ENCODE assay signal across 9 cellular contexts in the genomic region with DNA sequence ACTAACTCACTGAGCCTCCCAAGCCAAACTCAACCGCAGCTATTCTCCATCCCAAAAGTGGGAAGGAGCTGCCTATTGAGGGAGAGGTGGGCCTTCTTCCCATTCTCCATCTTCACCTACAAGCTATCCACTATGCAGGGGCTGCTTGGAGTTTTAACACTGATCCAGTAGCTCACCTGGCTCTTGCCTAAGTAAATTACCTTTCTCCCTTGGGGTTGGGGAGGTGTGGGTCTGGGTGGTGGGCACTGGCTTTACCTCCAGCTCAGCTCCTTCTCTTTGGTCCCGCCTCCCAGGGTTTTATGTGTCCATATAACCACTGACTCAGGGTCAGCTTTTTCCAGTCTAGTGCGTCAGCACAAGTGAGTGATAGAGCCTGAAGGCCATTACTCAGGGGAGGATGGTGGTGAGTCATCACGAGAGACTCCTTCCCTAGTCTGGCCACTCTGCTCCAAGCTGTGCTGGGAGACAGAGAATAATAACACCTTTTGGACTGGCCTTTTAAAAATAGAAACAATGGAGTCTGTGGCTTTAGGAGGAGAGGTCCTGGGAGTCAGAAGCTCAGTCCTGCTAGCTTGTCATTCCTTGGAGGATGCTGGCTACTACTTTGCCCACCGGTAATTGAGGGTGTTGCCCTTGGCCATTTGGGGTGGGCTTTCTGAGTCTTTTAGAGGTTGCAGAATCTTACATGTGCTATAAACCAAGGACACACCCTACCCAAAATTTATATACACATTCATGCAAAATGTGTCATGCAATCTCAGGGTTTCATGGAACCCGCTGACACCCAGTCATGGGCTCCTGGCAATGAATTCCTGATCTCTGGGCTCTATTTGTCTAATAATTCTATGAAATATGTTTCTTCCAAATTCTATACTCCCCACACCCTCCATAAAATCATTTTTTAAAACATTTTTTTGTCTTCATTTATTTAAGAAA. TPM values are rescaled to one million over a fixed set of nuclear protein-coding genes. Genes with fewer than 3 reads are reported as not detected.
DNase-seq lines count a peak whose midpoint lies in the region; ATAC-seq, FAIRE-seq and TF ChIP-seq lines count a peak whose summit lies in the region.
"Had no signal": no experiment of that assay in that cellular context is flagged by ENCODE, and none has a peak within 500 bp of the region (broad histone marks: within the 10 kb centered on the region; RNA-seq: fewer than 3 reads in every experiment).

No MANE protein-coding gene starts in this region.

- FAIRE-seq in A549 (lab: Jason Lieb, UNC) (peak; percentile 68), HepG2 (lab: Jason Lieb, UNC) (no peak)

- TF ChIP-seq POLR2A in A549 (IDR thresholded peaks at IDR 0.05; ENCODE audit: low read length), result no peak
- TF ChIP-seq POLR2A in HepG2 (IDR thresholded peaks at IDR 0.05; ENCODE audit: insufficient read depth in 1 of 2, low read depth in 2 of 2, low read length in 2 of 2), result no peak

- peaks cover 0 to 1% of the 10 kb centered on the region in 2 experiments; a peak in 1 of 5 replicates for H3K27me3 ChIP-seq in HepG2 (ENCODE audit: control insufficient read depth in 1 of 2, insufficient read depth in 2 of 2, low read length in 2 of 2)

- TF ChIP-seq EP300 in A549 (IDR thresholded peaks at IDR 0.05) (peak; percentile 26 to 49; a peak in 1 of 5 replicates), HepG2 (IDR thresholded peaks at IDR 0.05; ENCODE audit: low read depth in 2 of 2, low read length in 2 of 2) (no peak), HepG2 (CRISPR knock-in tag; IDR thresholded peaks at IDR 0.05; ENCODE audit: borderline replicate concordance) (no peak)

- peak; percentile 100 for ATAC-seq in A549
- ATAC-seq in HepG2, result peak; percentile 92
- ATAC-seq in HG02763 (IDR thresholded peaks at IDR 0.05; ENCODE audit: unreplicated experiment), result no peak
- no peak for ATAC-seq in GM18870 (IDR thresholded peaks at IDR 0.05; ENCODE audit: unreplicated experiment)

- H3K27ac ChIP-seq in A549 (peak overlapping the region; percentile 73 to 86), HepG2 (ENCODE audit: extremely low read length, insufficient read depth, low read length) (no peak overlapping the region)

- H3K9ac ChIP-seq in HepG2 (ENCODE audit: insufficient read depth, low read depth, low read length), result no peak overlapping the region

- H2AFZ ChIP-seq in HepG2 (ENCODE audit: low read length), result no peak overlapping the region

- H3K9me3 ChIP-seq in A549 (no peaks in the 10 kb centered on the region), HepG2 (ENCODE audit: low read length) (no peaks in the 10 kb centered on the region)

- peak overlapping the region; percentile 91 for H3K27ac Mint-ChIP-seq in MCF 10A (ENCODE audit: low read depth, unreplicated experiment)

- H3K27me3 Mint-ChIP-seq in MCF 10A (ENCODE audit: insufficient read depth, unreplicated experiment), result peaks cover 8% of the 10 kb centered on the region

- no peaks in the 10 kb centered on the region for H3K36me3 Mint-ChIP-seq in MCF 10A (ENCODE audit: insufficient read depth, unreplicated experiment)

- no peak for TF ChIP-seq CTCF in A549 (IDR thresholded peaks at IDR 0.05)
- no peak for TF ChIP-seq CTCF in MCF 10A (IDR thresholded peaks at IDR 0.05; ENCODE audit: unreplicated experiment)
- TF ChIP-seq CTCF in HepG2 (CRISPR knock-in tag; IDR thresholded peaks at IDR 0.05), result no peak
- no peak for TF ChIP-seq CTCF in GM13976 (IDR thresholded peaks at IDR 0.05; ENCODE audit: borderline replicate concordance, control extremely low read depth, extremely low read depth, insufficient read depth, missing control alignments)

- DNase-seq in A549 (ENCODE audit: low read depth in 1 of 2, low spot score in 1 of 2), result peak; percentile 89 to 97
- peak; percentile 37 for DNase-seq in HuH-7 (ENCODE audit: low spot score)
- DNase-seq in MCF 10A (ENCODE audit: unreplicated experiment), result peak; percentile 97
- peak; percentile 69 for DNase-seq in HepG2 (ENCODE audit: low spot score)
- DNase-seq in activated CD4-positive, alpha-beta T cell treated with anti-CD3 and anti-CD28 coated beads for 1 hour, result no peak
- DNase-seq in GM13976 (ENCODE audit: low spot score), result no peak
- DNase-seq: GDM1 had no signal

- H3K4me1 ChIP-seq in A549, result peaks cover 21% of the 10 kb centered on the region
- H3K4me1 ChIP-seq in HepG2 (ENCODE audit: insufficient read depth, low read length), result no peaks in the 10 kb centered on the region

- H3K4me3 ChIP-seq in A549, result no peak overlapping the region
- H3K4me3 ChIP-seq in HepG2 (replicated peaks in 1 of 3; ENCODE audit: insufficient read depth in 1 of 3, low read depth in 2 of 3, low read length in 3 of 3), result no peak overlapping the region

- POLR2A ChIA-PET in A549 (lab: Yijun Ruan, JAX) (interaction anchor here (0.6 to 3.1 kb wide), 6 partner anchors 12 to 1141 kb away, joined by 3 to 46 read pairs (median 7); partner anchors contain the start of genes ATP6V1G1 and TMEM268), MCF 10A (lab: Yijun Ruan, JAX) (interaction anchor here (0.6 to 2.5 kb wide), 9 partner anchors 9 to 101 kb away, joined by 3 to 28 read pairs (median 3); partner anchors contain the start of gene ATP6V1G1), HepG2 (lab: Yijun Ruan, JAX) (interaction anchor here (1.2 kb wide), 1 partner anchor 35 kb away, joined by 10 read pairs; the partner anchor contains the start of gene ATP6V1G1)

- H3K4me2 ChIP-seq in A549, result peak overlapping the region; percentile 67
- no peak overlapping the region for H3K4me2 ChIP-seq in HepG2 (ENCODE audit: low read depth, low read length)

- H3K4me3 Mint-ChIP-seq in MCF 10A (ENCODE audit: unreplicated experiment), result no peak overlapping the region

- BruUV-seq in MCF 10A (replicated peaks; lab: Mats Ljungman, UMichigan), result TSS peak; percentile 96
- BruUV-seq in HepG2 (replicated peaks; lab: Mats Ljungman, UMichigan), result no TSS peak

- TF ChIP-seq RAD21 in A549 (conservative IDR thresholded peaks at IDR 0.05 in 1 of 2, IDR thresholded peaks at IDR 0.05 in 1 of 2), result no peak
- no peak for TF ChIP-seq RAD21 in HepG2 (CRISPR knock-in tag; IDR thresholded peaks at IDR 0.05)

- in situ Hi-C loops in HepG2 (cut with HindIII; ENCODE audit: extremely low pct_ligation_motif_present, low pct_unique_long_range_greater_than_20kb), result no loop called here
- in situ Hi-C loops in GM13976 (cut with MboI; ENCODE audit: low sequenced_read_pairs, unreplicated experiment), result no loop called here

- no peaks in the 10 kb centered on the region for H3K9me3 Mint-ChIP-seq in MCF 10A (ENCODE audit: unreplicated experiment)

- H3K4me1 Mint-ChIP-seq in MCF 10A (ENCODE audit: insufficient read depth, unreplicated experiment), result peaks cover 18% of the 10 kb centered on the region

- intact Hi-C loops in MCF 10A (cut with micrococcal nuclease), result loop anchor here (1.0 to 2.0 kb wide), 2 partner anchors 35 to 65 kb away; partner anchors contain the start of gene ATP6V1G1
- intact Hi-C loops in HepG2 (cut with micrococcal nuclease; ENCODE audit: unreplicated experiment), result no loop called here

- no peaks in the 10 kb centered on the region for H4K20me1 ChIP-seq in HepG2 (ENCODE audit: insufficient read depth, low read length)

- CTCF ChIA-PET in A549 (lab: Yijun Ruan, JAX) (interaction anchor here (0.8 to 3.3 kb wide), 10 partner anchors 11 to 358 kb away, joined by 3 to 15 read pairs (median 4); no protein-coding TSS in a partner anchor), MCF 10A (lab: Yijun Ruan, JAX) (interaction anchor here (0.8 to 5.1 kb wide), 7 partner anchors 9 to 146 kb away, joined by 3 to 25 read pairs (median 4); no protein-coding TSS in a partner anchor), HepG2 (lab: Yijun Ruan, JAX; ENCODE audit: low intra/inter-chr PET ratio, low total read pairs) (interaction anchor here (0.6 kb wide), 1 partner anchor 58 kb away, joined by 3 read pairs; no protein-coding TSS in a partner anchor)

- H3K36me3 ChIP-seq in HepG2 (replicated peaks in 1 of 2; ENCODE audit: control insufficient read depth in 1 of 2, insufficient read depth in 2 of 2, low read length in 2 of 2), result no peaks in the 10 kb centered on the region

- 27% methylated on average over 6 of the region's 6 CpGs for WGBS in A549 (ENCODE audit: missing lambda C conversion rate)
- 27% methylated on average over 6 of the region's 6 CpGs for WGBS in HepG2 (ENCODE audit: low lambda C conversion rate)

- no peaks in the 10 kb centered on the region for H3K79me2 ChIP-seq in HepG2 (ENCODE audit: insufficient read depth, low read length)

RNA-seq across cellular contexts. Expression of gene ATP6V1G1, which starts 35.6 kb away (rescaled TPM):
- polyA plus RNA-seq in A549 (2011; rRNA removed), result 143 and 168 TPM in 2 replicates
- polyA plus RNA-seq in A549 (2012; cell fraction: cytosol; rRNA removed), result 65.5 and 79.0 TPM in 2 replicates
- 17.6 and 34.1 TPM in 2 replicates for polyA plus RNA-seq in A549 (2012; cell fraction: nucleus; rRNA removed)
- 96.7 to 115 TPM (median 111 TPM) in 3 replicates for polyA plus RNA-seq in A549 (2017; fragmentation: RNase III; extraction: RNeasy Plus Mini Kit Qiagen cat#74134 plus additional on column Dnase treatment)
- 22.3 and 24.8 TPM in 2 replicates for polyA minus RNA-seq in A549 (2011; rRNA and poly(A)+ RNA removed)
- 87.1 and 118 TPM in 2 replicates for total RNA-seq in MCF 10A (2022)
- total RNA-seq in HepG2 (2016; rRNA removed; fragmentation: Illumina TruSeq; extraction: Trizol), result 158 and 215 TPM in 2 replicates
- total RNA-seq in HepG2 (2016; cell fraction: cytosol; rRNA removed; fragmentation: Illumina TruSeq; extraction: Trizol; ENCODE audit: low read depth), result 46.6 and 55.3 TPM in 2 replicates
- 159 and 225 TPM in 2 replicates for total RNA-seq in HepG2 (2016; cell fraction: insoluble cytoplasmic fraction; rRNA removed; fragmentation: Illumina TruSeq; extraction: Trizol)
- 93.6 and 101 TPM in 2 replicates for total RNA-seq in HepG2 (2016; cell fraction: membrane; rRNA removed; fragmentation: Illumina TruSeq; extraction: Trizol)
- 67.3 and 67.5 TPM in 2 replicates for total RNA-seq in HepG2 (2016; cell fraction: nucleus; rRNA removed; fragmentation: Illumina TruSeq; extraction: Trizol)
- polyA plus RNA-seq in HepG2 (2011; rRNA removed), result 85.3 and 108 TPM in 2 replicates
- 86.2 and 105 TPM in 2 replicates for polyA plus RNA-seq in HepG2 (2011; cell fraction: cytosol; rRNA removed)
- polyA plus RNA-seq in HepG2 (2011; cell fraction: nucleus; rRNA removed), result 27.9 and 32.8 TPM in 2 replicates
- polyA plus RNA-seq in HepG2 (2012), result 76.7 and 118 TPM in 2 replicates
- polyA plus RNA-seq in HepG2 (2016; cell fraction: cytosol; fragmentation: Illumina TruSeq; extraction: Trizol; ENCODE audit: low read depth), result 39.8 and 53.2 TPM in 2 replicates
- polyA plus RNA-seq in HepG2 (2016; cell fraction: insoluble cytoplasmic fraction; fragmentation: Illumina TruSeq; extraction: Trizol; ENCODE audit: low read depth), result 253 and 272 TPM in 2 replicates
- 85.8 and 96.0 TPM in 2 replicates for polyA plus RNA-seq in HepG2 (2016; cell fraction: membrane; fragmentation: Illumina TruSeq; extraction: Trizol; ENCODE audit: low read depth)
- 105 and 112 TPM in 2 replicates for polyA plus RNA-seq in HepG2 (2016; cell fraction: nucleus; fragmentation: Illumina TruSeq; extraction: Trizol; ENCODE audit: insufficient read depth, low read depth)
- polyA minus RNA-seq in HepG2 (2011; rRNA and poly(A)+ RNA removed; ENCODE audit: low replicate concordance), result 15.1 and 22.4 TPM in 2 replicates
- 30.9 and 42.0 TPM in 2 replicates for polyA minus RNA-seq in HepG2 (2011; cell fraction: cytosol; rRNA and poly(A)+ RNA removed)
- polyA minus RNA-seq in HepG2 (2011; cell fraction: nucleus; rRNA and poly(A)+ RNA removed), result 35.5 and 40.2 TPM in 2 replicates

RNA-seq across cellular contexts. Expression of gene WHRN, which starts 46.7 kb away (rescaled TPM):
- 1.2 and 1.5 TPM in 2 replicates for polyA plus RNA-seq in A549 (2011; rRNA removed)
- polyA plus RNA-seq in A549 (2012; cell fraction: cytosol; rRNA removed), result 2.1 and 3.1 TPM in 2 replicates
- 12.6 and 13.9 TPM in 2 replicates for polyA plus RNA-seq in A549 (2012; cell fraction: nucleus; rRNA removed)
- polyA plus RNA-seq in A549 (2017; fragmentation: RNase III; extraction: RNeasy Plus Mini Kit Qiagen cat#74134 plus additional on column Dnase treatment), result 2.7 to 3.2 TPM (median 2.9 TPM) in 3 replicates
- 1.3 and 2.1 TPM in 2 replicates for polyA minus RNA-seq in A549 (2011; rRNA and poly(A)+ RNA removed)
- total RNA-seq in MCF 10A (2022), result 9.4 and 12.8 TPM in 2 replicates
- 1.8 and 2.3 TPM in 2 replicates for total RNA-seq in HepG2 (2016; rRNA removed; fragmentation: Illumina TruSeq; extraction: Trizol)
- 0.51 and 0.97 TPM in 2 replicates for total RNA-seq in HepG2 (2016; cell fraction: cytosol; rRNA removed; fragmentation: Illumina TruSeq; extraction: Trizol; ENCODE audit: low read depth)
- total RNA-seq in HepG2 (2016; cell fraction: insoluble cytoplasmic fraction; rRNA removed; fragmentation: Illumina TruSeq; extraction: Trizol), result 1.1 and 2.7 TPM in 2 replicates
- total RNA-seq in HepG2 (2016; cell fraction: membrane; rRNA removed; fragmentation: Illumina TruSeq; extraction: Trizol), result 1.5 and 2.5 TPM in 2 replicates
- total RNA-seq in HepG2 (2016; cell fraction: nucleus; rRNA removed; fragmentation: Illumina TruSeq; extraction: Trizol), result 6.3 and 6.6 TPM in 2 replicates
- 5.3 and 5.8 TPM in 2 replicates for polyA plus RNA-seq in HepG2 (2011; rRNA removed)
- 1.8 and 2.4 TPM in 2 replicates for polyA plus RNA-seq in HepG2 (2011; cell fraction: cytosol; rRNA removed)
- polyA plus RNA-seq in HepG2 (2011; cell fraction: nucleus; rRNA removed), result 43.6 and 56.3 TPM in 2 replicates
- polyA plus RNA-seq in HepG2 (2012), result 4.9 and 5.7 TPM in 2 replicates
- 0.68 and 0.91 TPM in 2 replicates for polyA plus RNA-seq in HepG2 (2016; cell fraction: cytosol; fragmentation: Illumina TruSeq; extraction: Trizol; ENCODE audit: low read depth)
- polyA plus RNA-seq in HepG2 (2016; cell fraction: insoluble cytoplasmic fraction; fragmentation: Illumina TruSeq; extraction: Trizol; ENCODE audit: low read depth), result 2.5 and 3.9 TPM in 2 replicates
- 1.9 and 2.8 TPM in 2 replicates for polyA plus RNA-seq in HepG2 (2016; cell fraction: membrane; fragmentation: Illumina TruSeq; extraction: Trizol; ENCODE audit: low read depth)
- 15.3 TPM in 2 replicates for polyA plus RNA-seq in HepG2 (2016; cell fraction: nucleus; fragmentation: Illumina TruSeq; extraction: Trizol; ENCODE audit: insufficient read depth, low read depth)
- polyA minus RNA-seq in HepG2 (2011; rRNA and poly(A)+ RNA removed; ENCODE audit: low replicate concordance), result 3.2 and 4.6 TPM in 2 replicates
- polyA minus RNA-seq in HepG2 (2011; cell fraction: cytosol; rRNA and poly(A)+ RNA removed), result 1.2 and 2.5 TPM in 2 replicates
- polyA minus RNA-seq in HepG2 (2011; cell fraction: nucleus; rRNA and poly(A)+ RNA removed), result 9.1 and 12.0 TPM in 2 replicates

RNA-seq across cellular contexts. Expression of gene TMEM268, which starts 59.1 kb away (rescaled TPM):
- polyA plus RNA-seq in A549 (2011; rRNA removed) (29.9 and 32.1 TPM in 2 replicates), A549 (2017; fragmentation: RNase III; extraction: RNeasy Plus Mini Kit Qiagen cat#74134 plus additional on column Dnase treatment) (8.4 to 9.5 TPM (median 9.0 TPM) in 3 replicates), HepG2 (2011; rRNA removed) (7.8 and 9.0 TPM in 2 replicates)
- 8.3 and 11.4 TPM in 2 replicates for polyA plus RNA-seq in A549 (2012; cell fraction: cytosol; rRNA removed)
- 6.9 and 9.0 TPM in 2 replicates for polyA plus RNA-seq in A549 (2012; cell fraction: nucleus; rRNA removed)
- polyA minus RNA-seq in A549 (2011; rRNA and poly(A)+ RNA removed), result 28.3 and 35.3 TPM in 2 replicates
- total RNA-seq in MCF 10A (2022) (19.9 and 20.7 TPM in 2 replicates), HepG2 (2016; rRNA removed; fragmentation: Illumina TruSeq; extraction: Trizol) (2.9 and 3.7 TPM in 2 replicates)
- total RNA-seq in HepG2 (2016; cell fraction: cytosol; rRNA removed; fragmentation: Illumina TruSeq; extraction: Trizol; ENCODE audit: low read depth), result 0.71 and 1.0 TPM in 2 replicates
- total RNA-seq in HepG2 (2016; cell fraction: insoluble cytoplasmic fraction; rRNA removed; fragmentation: Illumina TruSeq; extraction: Trizol), result 2.6 and 3.8 TPM in 2 replicates
- total RNA-seq in HepG2 (2016; cell fraction: membrane; rRNA removed; fragmentation: Illumina TruSeq; extraction: Trizol), result 3.2 and 3.4 TPM in 2 replicates
- total RNA-seq in HepG2 (2016; cell fraction: nucleus; rRNA removed; fragmentation: Illumina TruSeq; extraction: Trizol), result 3.6 and 4.0 TPM in 2 replicates
- 4.0 and 6.0 TPM in 2 replicates for polyA plus RNA-seq in HepG2 (2011; cell fraction: cytosol; rRNA removed)
- 4.3 and 5.1 TPM in 2 replicates for polyA plus RNA-seq in HepG2 (2011; cell fraction: nucleus; rRNA removed)
- polyA plus RNA-seq in HepG2 (2012), result 2.8 and 3.7 TPM in 2 replicates
- polyA plus RNA-seq in HepG2 (2016; cell fraction: cytosol; fragmentation: Illumina TruSeq; extraction: Trizol; ENCODE audit: low read depth), result 0.76 and 0.84 TPM in 2 replicates
- polyA plus RNA-seq in HepG2 (2016; cell fraction: insoluble cytoplasmic fraction; fragmentation: Illumina TruSeq; extraction: Trizol; ENCODE audit: low read depth), result 3.6 and 4.6 TPM in 2 replicates
- 3.8 and 4.7 TPM in 2 replicates for polyA plus RNA-seq in HepG2 (2016; cell fraction: membrane; fragmentation: Illumina TruSeq; extraction: Trizol; ENCODE audit: low read depth)
- polyA plus RNA-seq in HepG2 (2016; cell fraction: nucleus; fragmentation: Illumina TruSeq; extraction: Trizol; ENCODE audit: insufficient read depth, low read depth), result 6.2 and 8.2 TPM in 2 replicates
- 17.9 and 29.5 TPM in 2 replicates for polyA minus RNA-seq in HepG2 (2011; rRNA and poly(A)+ RNA removed; ENCODE audit: low replicate concordance)
- polyA minus RNA-seq in HepG2 (2011; cell fraction: cytosol; rRNA and poly(A)+ RNA removed), result 4.1 and 4.8 TPM in 2 replicates
- polyA minus RNA-seq in HepG2 (2011; cell fraction: nucleus; rRNA and poly(A)+ RNA removed), result 4.6 and 8.5 TPM in 2 replicates

Comparison
In these comparisons a context has a peak if more than half of its experiments do, and no peak if none do; other contexts are left out.
1. ATAC-seq: peak in A549 (2 of 2) and HepG2 (single experiment); none in HG02763 (single experiment) and GM18870 (single experiment).
2. DNase-seq: peak in A549 (2 of 2), HuH-7 (single experiment), MCF 10A (single experiment) and HepG2 (single experiment); none in activated CD4-positive, alpha-beta T cell treated with anti-CD3 and anti-CD28 coated beads for 1 hour (single experiment) and GM13976 (single experiment).
3. Of the 38 proteins assayed by ChIP-seq in both HepG2 and A549: peak only in HepG2: none; only in A549: EP300, JUN, JUNB and MAX; in both: FOSL2; in neither: 32; mixed calls (peak in some experiments, not most) for 1.